Comparison of ENCODE assay signal across 1 cellular context in the genomic region with DNA sequence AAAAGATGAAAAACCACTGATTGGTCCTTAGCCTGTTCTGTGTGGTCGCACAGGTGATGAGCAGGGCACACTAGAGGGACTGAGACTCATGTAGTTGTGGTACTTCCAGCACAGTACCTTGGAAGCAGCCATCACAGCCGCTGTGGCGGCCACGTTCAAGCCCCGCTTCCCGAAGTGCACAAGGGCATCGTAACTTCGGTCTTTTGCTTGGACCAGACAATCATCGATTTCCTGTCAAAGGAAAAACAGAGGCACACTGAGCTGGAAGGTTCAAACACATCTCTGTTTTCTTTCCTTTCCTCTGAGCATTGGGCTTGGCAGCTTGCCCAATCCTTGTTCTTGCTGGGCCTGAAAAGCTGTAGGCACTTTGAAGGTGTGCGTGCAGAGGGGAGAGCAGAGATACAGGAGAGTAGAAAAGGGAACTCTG.
TF ChIP-seq lines count a peak whose summit lies in the region.

No MANE protein-coding gene starts in this region.

TF ChIP-seq in HepG2, 621 proteins besides CTCF, POLR2A, EP300 and RAD21 (continued from another document and continues in another):
- TF ChIP-seq, protein P1, sequence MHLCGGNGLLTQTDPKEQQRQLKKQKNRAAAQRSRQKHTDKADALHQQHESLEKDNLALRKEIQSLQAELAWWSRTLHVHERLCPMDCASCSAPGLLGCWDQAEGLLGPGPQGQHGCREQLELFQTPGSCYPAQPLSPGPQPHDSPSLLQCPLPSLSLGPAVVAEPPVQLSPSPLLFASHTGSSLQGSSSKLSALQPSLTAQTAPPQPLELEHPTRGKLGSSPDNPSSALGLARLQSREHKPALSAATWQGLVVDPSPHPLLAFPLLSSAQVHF (CRISPR knock-in tag; IDR thresholded peaks at IDR 0.05) = no peak
- peak; percentile 60; the same call in 1 of the 2 replicates for TF ChIP-seq KAT8 (CRISPR knock-in tag; IDR thresholded peaks at IDR 0.05)
- TF ChIP-seq ZZZ3 (CRISPR knock-in tag; IDR thresholded peaks at IDR 0.05; ENCODE audit: borderline replicate concordance) = no peak
- peak; percentile 100 for TF ChIP-seq MEIS2 (CRISPR knock-in tag; IDR thresholded peaks at IDR 0.05)
- no peak for TF ChIP-seq KLF15 (CRISPR knock-in tag; IDR thresholded peaks at IDR 0.05; ENCODE audit: borderline replicate concordance)
- no peak for TF ChIP-seq SRF (IDR thresholded peaks at IDR 0.05; ENCODE audit: low read depth, low read length)
- TF ChIP-seq KDM5A (IDR thresholded peaks at IDR 0.05; ENCODE audit: borderline replicate concordance, low read length) = no peak
- TF ChIP-seq GTF2F1 (IDR thresholded peaks at IDR 0.05; ENCODE audit: low read length) = no peak
- no peak for TF ChIP-seq ARHGAP35 (CRISPR knock-in tag; IDR thresholded peaks at IDR 0.05; ENCODE audit: borderline replicate concordance)
- TF ChIP-seq, protein P2, sequence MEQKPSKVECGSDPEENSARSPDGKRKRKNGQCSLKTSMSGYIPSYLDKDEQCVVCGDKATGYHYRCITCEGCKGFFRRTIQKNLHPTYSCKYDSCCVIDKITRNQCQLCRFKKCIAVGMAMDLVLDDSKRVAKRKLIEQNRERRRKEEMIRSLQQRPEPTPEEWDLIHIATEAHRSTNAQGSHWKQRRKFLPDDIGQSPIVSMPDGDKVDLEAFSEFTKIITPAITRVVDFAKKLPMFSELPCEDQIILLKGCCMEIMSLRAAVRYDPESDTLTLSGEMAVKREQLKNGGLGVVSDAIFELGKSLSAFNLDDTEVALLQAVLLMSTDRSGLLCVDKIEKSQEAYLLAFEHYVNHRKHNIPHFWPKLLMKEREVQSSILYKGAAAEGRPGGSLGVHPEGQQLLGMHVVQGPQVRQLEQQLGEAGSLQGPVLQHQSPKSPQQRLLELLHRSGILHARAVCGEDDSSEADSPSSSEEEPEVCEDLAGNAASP (CRISPR knock-in tag; IDR thresholded peaks at IDR 0.05; ENCODE audit: borderline replicate concordance) = no peak; the same call in 1 of the 2 replicates
- TF ChIP-seq MAZ (IDR thresholded peaks at IDR 0.05; ENCODE audit: borderline replicate concordance, low read depth, low read length) = no peak
- TF ChIP-seq MAZ (CRISPR knock-in tag; IDR thresholded peaks at IDR 0.05; ENCODE audit: low read depth) = no peak
- TF ChIP-seq ZSCAN29 (CRISPR knock-in tag; conservative IDR thresholded peaks at IDR 0.05) = peak; percentile 73; the same call in 1 of the 2 replicates
- no peak for TF ChIP-seq PTBP1 (IDR thresholded peaks at IDR 0.05; ENCODE audit: low read depth, low read length, poor library complexity, severe bottlenecking)
- no peak for TF ChIP-seq EZH2 (conservative IDR thresholded peaks at IDR 0.05; ENCODE audit: low read depth, low read length)
- no peak for TF ChIP-seq HNRNPLL (IDR thresholded peaks at IDR 0.05; ENCODE audit: low read depth, low read length, poor library complexity, severe bottlenecking)
- no peak for TF ChIP-seq CAMTA2 (CRISPR knock-in tag; IDR thresholded peaks at IDR 0.05; ENCODE audit: borderline replicate concordance)
- no peak for TF ChIP-seq FOSL1 (CRISPR knock-in tag; IDR thresholded peaks at IDR 0.05; ENCODE audit: borderline replicate concordance)
- TF ChIP-seq, protein P3, sequence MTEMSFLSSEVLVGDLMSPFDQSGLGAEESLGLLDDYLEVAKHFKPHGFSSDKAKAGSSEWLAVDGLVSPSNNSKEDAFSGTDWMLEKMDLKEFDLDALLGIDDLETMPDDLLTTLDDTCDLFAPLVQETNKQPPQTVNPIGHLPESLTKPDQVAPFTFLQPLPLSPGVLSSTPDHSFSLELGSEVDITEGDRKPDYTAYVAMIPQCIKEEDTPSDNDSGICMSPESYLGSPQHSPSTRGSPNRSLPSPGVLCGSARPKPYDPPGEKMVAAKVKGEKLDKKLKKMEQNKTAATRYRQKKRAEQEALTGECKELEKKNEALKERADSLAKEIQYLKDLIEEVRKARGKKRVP (CRISPR knock-in tag; IDR thresholded peaks at IDR 0.05) = no peak
- TF ChIP-seq, protein P4, sequence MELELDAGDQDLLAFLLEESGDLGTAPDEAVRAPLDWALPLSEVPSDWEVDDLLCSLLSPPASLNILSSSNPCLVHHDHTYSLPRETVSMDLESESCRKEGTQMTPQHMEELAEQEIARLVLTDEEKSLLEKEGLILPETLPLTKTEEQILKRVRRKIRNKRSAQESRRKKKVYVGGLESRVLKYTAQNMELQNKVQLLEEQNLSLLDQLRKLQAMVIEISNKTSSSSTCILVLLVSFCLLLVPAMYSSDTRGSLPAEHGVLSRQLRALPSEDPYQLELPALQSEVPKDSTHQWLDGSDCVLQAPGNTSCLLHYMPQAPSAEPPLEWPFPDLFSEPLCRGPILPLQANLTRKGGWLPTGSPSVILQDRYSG (CRISPR knock-in tag; IDR thresholded peaks at IDR 0.05) = no peak
- TF ChIP-seq ZNF33A (CRISPR knock-in tag; IDR thresholded peaks at IDR 0.05; ENCODE audit: borderline replicate concordance) = no peak
- TF ChIP-seq, protein P5, sequence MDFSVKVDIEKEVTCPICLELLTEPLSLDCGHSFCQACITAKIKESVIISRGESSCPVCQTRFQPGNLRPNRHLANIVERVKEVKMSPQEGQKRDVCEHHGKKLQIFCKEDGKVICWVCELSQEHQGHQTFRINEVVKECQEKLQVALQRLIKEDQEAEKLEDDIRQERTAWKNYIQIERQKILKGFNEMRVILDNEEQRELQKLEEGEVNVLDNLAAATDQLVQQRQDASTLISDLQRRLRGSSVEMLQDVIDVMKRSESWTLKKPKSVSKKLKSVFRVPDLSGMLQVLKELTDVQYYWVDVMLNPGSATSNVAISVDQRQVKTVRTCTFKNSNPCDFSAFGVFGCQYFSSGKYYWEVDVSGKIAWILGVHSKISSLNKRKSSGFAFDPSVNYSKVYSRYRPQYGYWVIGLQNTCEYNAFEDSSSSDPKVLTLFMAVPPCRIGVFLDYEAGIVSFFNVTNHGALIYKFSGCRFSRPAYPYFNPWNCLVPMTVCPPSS (IDR thresholded peaks at IDR 0.05) = no peak
- no peak for TF ChIP-seq FLYWCH1 (CRISPR knock-in tag; IDR thresholded peaks at IDR 0.05)
- peak; percentile 75 for TF ChIP-seq MIXL1 (CRISPR knock-in tag; IDR thresholded peaks at IDR 0.05)
- TF ChIP-seq, protein P6, sequence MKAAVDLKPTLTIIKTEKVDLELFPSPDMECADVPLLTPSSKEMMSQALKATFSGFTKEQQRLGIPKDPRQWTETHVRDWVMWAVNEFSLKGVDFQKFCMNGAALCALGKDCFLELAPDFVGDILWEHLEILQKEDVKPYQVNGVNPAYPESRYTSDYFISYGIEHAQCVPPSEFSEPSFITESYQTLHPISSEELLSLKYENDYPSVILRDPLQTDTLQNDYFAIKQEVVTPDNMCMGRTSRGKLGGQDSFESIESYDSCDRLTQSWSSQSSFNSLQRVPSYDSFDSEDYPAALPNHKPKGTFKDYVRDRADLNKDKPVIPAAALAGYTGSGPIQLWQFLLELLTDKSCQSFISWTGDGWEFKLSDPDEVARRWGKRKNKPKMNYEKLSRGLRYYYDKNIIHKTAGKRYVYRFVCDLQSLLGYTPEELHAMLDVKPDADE (CRISPR knock-in tag; IDR thresholded peaks at IDR 0.05) = no peak
- no peak for TF ChIP-seq ZNF263 (CRISPR knock-in tag; IDR thresholded peaks at IDR 0.05)
- 0 out of 2 replicates have a peak, but pooled peaks have one; percentile 58 for TF ChIP-seq ZNF775 (CRISPR knock-in tag; IDR thresholded peaks at IDR 0.05; ENCODE audit: borderline replicate concordance)
- TF ChIP-seq ZFX (CRISPR knock-in tag; IDR thresholded peaks at IDR 0.05; ENCODE audit: low read depth) = peak; percentile 47; the same call in 1 of the 2 replicates
- TF ChIP-seq KAT2B (IDR thresholded peaks at IDR 0.05; ENCODE audit: borderline replicate concordance, low read depth, low read length) = no peak
- TF ChIP-seq ZNF30 (CRISPR knock-in tag; IDR thresholded peaks at IDR 0.05) = no peak
- TF ChIP-seq, protein P7, sequence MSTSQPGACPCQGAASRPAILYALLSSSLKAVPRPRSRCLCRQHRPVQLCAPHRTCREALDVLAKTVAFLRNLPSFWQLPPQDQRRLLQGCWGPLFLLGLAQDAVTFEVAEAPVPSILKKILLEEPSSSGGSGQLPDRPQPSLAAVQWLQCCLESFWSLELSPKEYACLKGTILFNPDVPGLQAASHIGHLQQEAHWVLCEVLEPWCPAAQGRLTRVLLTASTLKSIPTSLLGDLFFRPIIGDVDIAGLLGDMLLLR (CRISPR knock-in tag; IDR thresholded peaks at IDR 0.05) = no peak
- no peak for TF ChIP-seq XBP1 (CRISPR knock-in tag; IDR thresholded peaks at IDR 0.05)
- no peak for TF ChIP-seq ZNF335 (CRISPR knock-in tag; IDR thresholded peaks at IDR 0.05)
- no peak for TF ChIP-seq AHR (CRISPR knock-in tag; IDR thresholded peaks at IDR 0.05)
- no peak for TF ChIP-seq SMYD3 (CRISPR knock-in tag; IDR thresholded peaks at IDR 0.05)
- no peak for TF ChIP-seq ZNF496 (CRISPR knock-in tag; IDR thresholded peaks at IDR 0.05; ENCODE audit: insufficient replicate concordance)
- no peak for TF ChIP-seq ATF7 (IDR thresholded peaks at IDR 0.05)
- no peak for TF ChIP-seq ATF7 (CRISPR knock-in tag; IDR thresholded peaks at IDR 0.05)
- no peak for TF ChIP-seq LCORL (IDR thresholded peaks at IDR 0.05)
- TF ChIP-seq LCORL (CRISPR knock-in tag; IDR thresholded peaks at IDR 0.05) = no peak
- peak; percentile 77 for TF ChIP-seq FOXA3 (CRISPR knock-in tag; IDR thresholded peaks at IDR 0.05)
- no peak for TF ChIP-seq JUND (CRISPR knock-in tag; IDR thresholded peaks at IDR 0.05)
- TF ChIP-seq, protein P8, sequence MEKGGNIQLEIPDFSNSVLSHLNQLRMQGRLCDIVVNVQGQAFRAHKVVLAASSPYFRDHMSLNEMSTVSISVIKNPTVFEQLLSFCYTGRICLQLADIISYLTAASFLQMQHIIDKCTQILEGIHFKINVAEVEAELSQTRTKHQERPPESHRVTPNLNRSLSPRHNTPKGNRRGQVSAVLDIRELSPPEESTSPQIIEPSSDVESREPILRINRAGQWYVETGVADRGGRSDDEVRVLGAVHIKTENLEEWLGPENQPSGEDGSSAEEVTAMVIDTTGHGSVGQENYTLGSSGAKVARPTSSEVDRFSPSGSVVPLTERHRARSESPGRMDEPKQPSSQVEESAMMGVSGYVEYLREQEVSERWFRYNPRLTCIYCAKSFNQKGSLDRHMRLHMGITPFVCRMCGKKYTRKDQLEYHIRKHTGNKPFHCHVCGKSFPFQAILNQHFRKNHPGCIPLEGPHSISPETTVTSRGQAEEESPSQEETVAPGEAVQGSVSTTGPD (CRISPR knock-in tag; IDR thresholded peaks at IDR 0.05) = no peak
- no peak for TF ChIP-seq ZNF296 (CRISPR knock-in tag; conservative IDR thresholded peaks at IDR 0.05)
- TF ChIP-seq, protein P9, sequence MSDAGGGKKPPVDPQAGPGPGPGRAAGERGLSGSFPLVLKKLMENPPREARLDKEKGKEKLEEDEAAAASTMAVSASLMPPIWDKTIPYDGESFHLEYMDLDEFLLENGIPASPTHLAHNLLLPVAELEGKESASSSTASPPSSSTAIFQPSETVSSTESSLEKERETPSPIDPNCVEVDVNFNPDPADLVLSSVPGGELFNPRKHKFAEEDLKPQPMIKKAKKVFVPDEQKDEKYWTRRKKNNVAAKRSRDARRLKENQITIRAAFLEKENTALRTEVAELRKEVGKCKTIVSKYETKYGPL (CRISPR knock-in tag; IDR thresholded peaks at IDR 0.05) = no peak
- no peak for TF ChIP-seq NFRKB (IDR thresholded peaks at IDR 0.05)
- peak; percentile 42; the same call in 1 of the 2 replicates for TF ChIP-seq IRX3 (CRISPR knock-in tag; IDR thresholded peaks at IDR 0.05; ENCODE audit: borderline replicate concordance, low read depth)
- TF ChIP-seq, protein P10, sequence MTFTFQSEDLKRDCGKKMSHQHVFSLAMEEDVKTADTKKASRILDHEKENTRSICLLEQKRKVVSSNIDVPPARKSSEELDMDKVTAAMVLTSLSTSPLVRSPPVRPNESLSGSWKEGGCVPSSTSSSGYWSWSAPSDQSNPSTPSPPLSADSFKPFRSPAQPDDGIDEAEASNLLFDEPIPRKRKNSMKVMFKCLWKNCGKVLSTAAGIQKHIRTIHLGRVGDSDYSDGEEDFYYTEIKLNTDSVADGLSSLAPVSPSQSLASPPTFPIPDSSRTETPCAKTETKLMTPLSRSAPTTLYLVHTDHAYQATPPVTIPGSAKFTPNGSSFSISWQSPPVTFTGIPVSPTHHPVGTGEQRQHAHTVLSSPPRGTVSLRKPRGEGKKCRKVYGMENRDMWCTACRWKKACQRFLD (CRISPR knock-in tag; IDR thresholded peaks at IDR 0.05; ENCODE audit: borderline replicate concordance) = no peak
- TF ChIP-seq STAG1 (CRISPR knock-in tag; IDR thresholded peaks at IDR 0.05) = no peak
- TF ChIP-seq THYN1 (CRISPR knock-in tag; IDR thresholded peaks at IDR 0.05; ENCODE audit: borderline replicate concordance, low read depth) = no peak
- TF ChIP-seq ZNF232 (CRISPR knock-in tag; IDR thresholded peaks at IDR 0.05; ENCODE audit: borderline replicate concordance) = no peak
- TF ChIP-seq, protein P11, sequence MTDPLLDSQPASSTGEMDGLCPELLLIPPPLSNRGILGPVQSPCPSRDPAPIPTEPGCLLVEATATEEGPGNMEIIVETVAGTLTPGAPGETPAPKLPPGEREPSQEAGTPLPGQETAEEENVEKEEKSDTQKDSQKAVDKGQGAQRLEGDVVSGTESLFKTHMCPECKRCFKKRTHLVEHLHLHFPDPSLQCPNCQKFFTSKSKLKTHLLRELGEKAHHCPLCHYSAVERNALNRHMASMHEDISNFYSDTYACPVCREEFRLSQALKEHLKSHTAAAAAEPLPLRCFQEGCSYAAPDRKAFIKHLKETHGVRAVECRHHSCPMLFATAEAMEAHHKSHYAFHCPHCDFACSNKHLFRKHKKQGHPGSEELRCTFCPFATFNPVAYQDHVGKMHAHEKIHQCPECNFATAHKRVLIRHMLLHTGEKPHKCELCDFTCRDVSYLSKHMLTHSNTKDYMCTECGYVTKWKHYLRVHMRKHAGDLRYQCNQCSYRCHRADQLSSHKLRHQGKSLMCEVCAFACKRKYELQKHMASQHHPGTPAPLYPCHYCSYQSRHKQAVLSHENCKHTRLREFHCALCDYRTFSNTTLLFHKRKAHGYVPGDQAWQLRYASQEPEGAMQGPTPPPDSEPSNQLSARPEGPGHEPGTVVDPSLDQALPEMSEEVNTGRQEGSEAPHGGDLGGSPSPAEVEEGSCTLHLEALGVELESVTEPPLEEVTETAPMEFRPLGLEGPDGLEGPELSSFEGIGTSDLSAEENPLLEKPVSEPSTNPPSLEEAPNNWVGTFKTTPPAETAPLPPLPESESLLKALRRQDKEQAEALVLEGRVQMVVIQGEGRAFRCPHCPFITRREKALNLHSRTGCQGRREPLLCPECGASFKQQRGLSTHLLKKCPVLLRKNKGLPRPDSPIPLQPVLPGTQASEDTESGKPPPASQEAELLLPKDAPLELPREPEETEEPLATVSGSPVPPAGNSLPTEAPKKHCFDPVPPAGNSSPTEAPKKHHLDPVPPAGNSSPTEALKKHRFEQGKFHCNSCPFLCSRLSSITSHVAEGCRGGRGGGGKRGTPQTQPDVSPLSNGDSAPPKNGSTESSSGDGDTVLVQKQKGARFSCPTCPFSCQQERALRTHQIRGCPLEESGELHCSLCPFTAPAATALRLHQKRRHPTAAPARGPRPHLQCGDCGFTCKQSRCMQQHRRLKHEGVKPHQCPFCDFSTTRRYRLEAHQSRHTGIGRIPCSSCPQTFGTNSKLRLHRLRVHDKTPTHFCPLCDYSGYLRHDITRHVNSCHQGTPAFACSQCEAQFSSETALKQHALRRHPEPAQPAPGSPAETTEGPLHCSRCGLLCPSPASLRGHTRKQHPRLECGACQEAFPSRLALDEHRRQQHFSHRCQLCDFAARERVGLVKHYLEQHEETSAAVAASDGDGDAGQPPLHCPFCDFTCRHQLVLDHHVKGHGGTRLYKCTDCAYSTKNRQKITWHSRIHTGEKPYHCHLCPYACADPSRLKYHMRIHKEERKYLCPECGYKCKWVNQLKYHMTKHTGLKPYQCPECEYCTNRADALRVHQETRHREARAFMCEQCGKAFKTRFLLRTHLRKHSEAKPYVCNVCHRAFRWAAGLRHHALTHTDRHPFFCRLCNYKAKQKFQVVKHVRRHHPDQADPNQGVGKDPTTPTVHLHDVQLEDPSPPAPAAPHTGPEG (CRISPR knock-in tag; IDR thresholded peaks at IDR 0.05) = no peak
- TF ChIP-seq ZNF550 (CRISPR knock-in tag; IDR thresholded peaks at IDR 0.05; ENCODE audit: borderline replicate concordance) = no peak
- no peak for TF ChIP-seq ZFP36L2 (CRISPR knock-in tag; IDR thresholded peaks at IDR 0.05)
